In the genomic region with DNA sequence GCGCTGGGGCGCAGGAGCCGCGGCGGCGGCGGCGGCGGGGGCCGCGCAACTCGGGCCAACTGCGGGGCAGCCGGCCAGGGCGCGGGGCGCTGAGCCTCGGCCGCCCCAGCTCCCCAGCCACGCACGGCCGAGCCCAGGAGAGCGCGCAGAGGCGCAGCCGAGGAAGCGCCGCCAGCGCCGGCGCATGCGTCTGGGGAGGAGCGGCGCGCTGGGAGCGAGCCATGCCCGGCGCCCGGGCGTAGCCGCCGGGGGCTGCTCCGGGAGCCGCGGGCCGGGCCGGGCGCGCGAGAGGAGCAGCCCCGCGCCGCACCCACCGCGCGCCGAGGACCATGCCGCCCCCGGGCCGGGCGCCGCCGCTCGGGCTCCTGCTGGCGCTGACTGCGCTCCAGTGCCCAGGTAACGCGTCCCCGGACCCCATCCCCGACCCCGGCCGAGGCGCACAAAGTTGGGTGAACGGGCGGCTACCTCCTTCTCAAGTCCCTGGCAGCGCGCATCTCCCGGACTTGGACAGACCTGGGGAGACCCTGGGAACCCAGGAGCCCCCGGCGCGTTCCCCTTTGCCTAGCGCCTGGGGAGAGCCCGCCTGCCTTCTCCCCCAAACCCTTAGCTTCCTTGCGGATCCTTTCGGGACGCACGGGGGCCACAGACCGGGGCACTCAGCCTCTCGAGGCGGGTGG, we compare ENCODE assay signal across 8 cellular contexts. TPM values are rescaled to one million over a fixed set of nuclear protein-coding genes. Genes with fewer than 3 reads are reported as not detected.
DNase-seq lines count a peak whose midpoint lies in the region; ATAC-seq and TF ChIP-seq lines count a peak whose summit lies in the region.

No MANE protein-coding gene starts in this region.

- H3K36me3 ChIP-seq in rectal smooth muscle tissue (ENCODE audit: control insufficient read depth, insufficient read depth, low read length), result no peaks in the 10 kb centered on the region

- H3K4me3 ChIP-seq in dorsolateral prefrontal cortex (peak overlapping the region; percentile 41 to 81 (median 67)), rectal smooth muscle tissue (ENCODE audit: low read length) (peak overlapping the region; percentile 33)

- H3K4me1 ChIP-seq in rectal smooth muscle tissue (ENCODE audit: control insufficient read depth, insufficient read depth, low read length), result no peaks in the 10 kb centered on the region

- ATAC-seq in GM19328 (IDR thresholded peaks at IDR 0.05; ENCODE audit: unreplicated experiment) (peak; percentile 24), HG03045 (IDR thresholded peaks at IDR 0.05; ENCODE audit: unreplicated experiment) (peak; percentile 22), HG03139 (IDR thresholded peaks at IDR 0.05; ENCODE audit: unreplicated experiment) (no peak), GM19023 (IDR thresholded peaks at IDR 0.05; ENCODE audit: unreplicated experiment) (no peak)

- intact Hi-C loops in dorsolateral prefrontal cortex (cut with DNase I), result loop anchor here (5.0 to 10.0 kb wide), 3 partner anchors 141 to 269 kb away; no protein-coding TSS in a partner anchor

- peaks cover 0 to 11% (median 0%) of the 10 kb centered on the region in 45 donors for H3K27me3 ChIP-seq in dorsolateral prefrontal cortex
- peaks cover 21% of the 10 kb centered on the region for H3K27me3 ChIP-seq in rectal smooth muscle tissue (ENCODE audit: control insufficient read depth, insufficient read depth, low read length)

- peak overlapping the region in 57 of 59 donors; percentile 16 to 92 (median 79) for H3K27ac ChIP-seq in dorsolateral prefrontal cortex
- H3K27ac ChIP-seq in rectal smooth muscle tissue (ENCODE audit: low read depth, low read length), result no peak overlapping the region

- no peak overlapping the region for H3K9ac ChIP-seq in rectal smooth muscle tissue (ENCODE audit: low read length)

- TF ChIP-seq CTCF in dorsolateral prefrontal cortex (IDR thresholded peaks at IDR 0.05 in 54 of 56, conservative IDR thresholded peaks at IDR 0.05 in 2 of 56; ENCODE audit: low read depth in 1 of 56, partially characterized antibody in 56 of 56), result no peak

- no peak for DNase-seq in dorsolateral prefrontal cortex
- DNase-seq in cortex of kidney (lab: John Stamatoyannopoulos, UW), result no peak
- DNase-seq in cerebellar nuclear complex (lab: John Stamatoyannopoulos, UW), result no peak

RNA-seq across cellular contexts. Expression of gene TMEM132B, which starts 0.4 kb away (rescaled TPM):
- total RNA-seq in dorsolateral prefrontal cortex, result 100 to 1,000 TPM in 116 of 120 experiments, 10 to 100 TPM in 4; 68.9 to 223 (median 154) TPM

Comparison
In these comparisons a context has a peak if more than half of its experiments do, and no peak if none do; other contexts are left out.
1. ATAC-seq: peak in GM19328 (single experiment) and HG03045 (single experiment); none in HG03139 (single experiment) and GM19023 (single experiment).